Comparison of ENCODE assay signal across 8 cellular contexts in genomic region chr17:32349503-32349853, GRCh38. TPM values are rescaled to one million over a fixed set of nuclear protein-coding genes. Genes with fewer than 3 reads are reported as not detected.
DNase-seq lines count a peak whose midpoint lies in the region; ATAC-seq, FAIRE-seq and TF ChIP-seq lines count a peak whose summit lies in the region.

No MANE protein-coding gene starts in this region.

- TF ChIP-seq CTCF in LNCaP clone FGC (IDR thresholded peaks at IDR 0.05; ENCODE audit: control insufficient read depth, extremely low read depth, insufficient read depth), result no peak
- TF ChIP-seq CTCF in keratinocyte (optimal IDR thresholded peaks at IDR 0.05 in 1 of 3, IDR thresholded peaks at IDR 0.05 in 1 of 3, conservative IDR thresholded peaks at IDR 0.05 in 1 of 3; ENCODE audit: extremely low read depth in 1 of 3, insufficient read depth in 2 of 3, low read length in 3 of 3), result no peak
- TF ChIP-seq CTCF in GM13976 (IDR thresholded peaks at IDR 0.05; ENCODE audit: borderline replicate concordance, control extremely low read depth, extremely low read depth, insufficient read depth, missing control alignments), result no peak

- DNase-seq in LNCaP clone FGC (ENCODE audit: low read depth) (no peak), astrocyte of the hippocampus (ENCODE audit: low read depth, low spot score) (peak; percentile 32), keratinocyte (ENCODE audit: low read depth, low spot score) (no peak), GM13976 (ENCODE audit: low spot score) (no peak)
- peak in 1 of 2 donors; percentile 8 for DNase-seq in stimulated activated naive CD8-positive, alpha-beta T cell treated with anti-CD3 and anti-CD28 coated beads, Interleukin-15, amount 100 ng/mL, for 72 hours

- no peak for ATAC-seq in stimulated activated naive CD8-positive, alpha-beta T cell treated with anti-CD3 and anti-CD28 coated beads, Interleukin-15, amount 100 ng/mL, for 72 hours
- ATAC-seq in HG02763 (IDR thresholded peaks at IDR 0.05; ENCODE audit: unreplicated experiment) (no peak), GM18870 (IDR thresholded peaks at IDR 0.05; ENCODE audit: unreplicated experiment) (no peak)

- no peaks in the 10 kb centered on the region for H3K27me3 ChIP-seq in keratinocyte (ENCODE audit: control insufficient read depth, extremely low read depth, insufficient read depth, low read length)

- H3K9me3 Mint-ChIP-seq in stimulated activated naive CD8-positive, alpha-beta T cell treated with anti-CD3 and anti-CD28 coated beads, Interleukin-15, amount 100 ng/mL, for 72 hours, result no peaks in the 10 kb centered on the region

- peaks cover 14% of the 10 kb centered on the region for H3K4me1 Mint-ChIP-seq in stimulated activated naive CD8-positive, alpha-beta T cell treated with anti-CD3 and anti-CD28 coated beads, Interleukin-15, amount 100 ng/mL, for 72 hours

- H3K4me3 Mint-ChIP-seq in stimulated activated naive CD8-positive, alpha-beta T cell treated with anti-CD3 and anti-CD28 coated beads, Interleukin-15, amount 100 ng/mL, for 72 hours, result peak overlapping the region; percentile 86 to 88

- peak overlapping the region; percentile 82 for H3K4me3 ChIP-seq in GM08714 (ENCODE audit: low read length)
- H3K4me3 ChIP-seq in LNCaP clone FGC (ENCODE audit: low read depth, low read length), result peak overlapping the region; percentile 99
- H3K4me3 ChIP-seq in keratinocyte (ENCODE audit: control insufficient read depth in 2 of 3, extremely low read depth in 1 of 3, insufficient read depth in 2 of 3, low read depth in 1 of 3, low read length in 3 of 3), result peak overlapping the region; percentile 72 to 100 (median 100)

- H3K27ac Mint-ChIP-seq in stimulated activated naive CD8-positive, alpha-beta T cell treated with anti-CD3 and anti-CD28 coated beads, Interleukin-15, amount 100 ng/mL, for 72 hours, result peak overlapping the region; percentile 98 to 99

- dilution Hi-C loops in keratinocyte (cut with MboI; ENCODE audit: extremely low pct_ligation_motif_present, low sequenced_read_pairs), result no loop called here

- H3K4me2 ChIP-seq in keratinocyte (ENCODE audit: control insufficient read depth, extremely low read depth, insufficient read depth, low read depth, low read length), result peak overlapping the region; percentile 90

- H3K79me2 ChIP-seq in keratinocyte (ENCODE audit: control insufficient read depth, insufficient read depth, low read length), result peaks cover 51% of the 10 kb centered on the region

- H3K27me3 Mint-ChIP-seq in stimulated activated naive CD8-positive, alpha-beta T cell treated with anti-CD3 and anti-CD28 coated beads, Interleukin-15, amount 100 ng/mL, for 72 hours, result no peaks in the 10 kb centered on the region

- peaks cover 22% of the 10 kb centered on the region for H4K20me1 ChIP-seq in keratinocyte (ENCODE audit: control insufficient read depth, extremely low read depth, insufficient read depth, low read length)

- peaks cover 17% of the 10 kb centered on the region for H3K4me1 ChIP-seq in keratinocyte (ENCODE audit: control insufficient read depth, extremely low read depth, insufficient read depth, low read length)

- H3K9me3 ChIP-seq in keratinocyte (ENCODE audit: control insufficient read depth, low read depth, low read length), result no peaks in the 10 kb centered on the region

- in situ Hi-C loops in GM13976 (cut with MboI; ENCODE audit: low sequenced_read_pairs, unreplicated experiment), result no loop called here

- peak overlapping the region; percentile 100 for H3K27ac ChIP-seq in keratinocyte (ENCODE audit: control insufficient read depth, insufficient read depth, low read length)

- peaks cover 9 to 12% of the 10 kb centered on the region in 2 experiments for H3K36me3 ChIP-seq in keratinocyte (ENCODE audit: control insufficient read depth in 2 of 2, extremely low read depth in 1 of 2, insufficient read depth in 2 of 2, low read length in 2 of 2)

- H3K9me1 ChIP-seq in keratinocyte (ENCODE audit: control insufficient read depth, extremely low read depth, insufficient read depth, low read length), result peaks cover 2% of the 10 kb centered on the region

- FAIRE-seq in keratinocyte (lab: Jason Lieb, UNC), result no peak

- H3K9ac ChIP-seq in keratinocyte (ENCODE audit: control insufficient read depth, extremely low read depth, insufficient read depth, low read length), result peak overlapping the region; percentile 100

- H2AFZ ChIP-seq in keratinocyte (ENCODE audit: control insufficient read depth, low read length), result peak overlapping the region; percentile 92

RNA-seq across cellular contexts. Expression of gene ZNF207, which starts 0.5 kb away (rescaled TPM):
- 158 to 232 TPM (median 172 TPM) in 3 replicates for polyA plus RNA-seq in keratinocyte
- 68.6 TPM for polyA plus RNA-seq in keratinocyte (2011; ENCODE audit: low read depth)
- polyA plus RNA-seq in keratinocyte (2011; cell fraction: cytosol; rRNA removed), result 141 and 227 TPM in 2 replicates
- 244 and 281 TPM in 2 replicates for polyA plus RNA-seq in keratinocyte (2011; cell fraction: nucleus; rRNA removed)
- polyA plus RNA-seq in keratinocyte (2012; ENCODE audit: low replicate concordance), result 129 and 131 TPM in 2 replicates
- polyA minus RNA-seq in keratinocyte, result 134 to 279 TPM (median 254 TPM) in 3 replicates
- 94.4 TPM for polyA minus RNA-seq in keratinocyte (2011; cell fraction: cytosol; rRNA and poly(A)+ RNA removed)
- polyA minus RNA-seq in keratinocyte (2011; cell fraction: nucleus; rRNA and poly(A)+ RNA removed), result 99.3 and 156 TPM in 2 replicates

RNA-seq across cellular contexts. Expression of gene C17orf75, which starts 7.5 kb away (rescaled TPM):
- 12.1 to 18.7 TPM (median 14.7 TPM) in 3 replicates for polyA plus RNA-seq in keratinocyte
- 6.1 TPM for polyA plus RNA-seq in keratinocyte (2011; ENCODE audit: low read depth)
- 11.5 and 18.1 TPM in 2 replicates for polyA plus RNA-seq in keratinocyte (2011; cell fraction: cytosol; rRNA removed)
- 17.7 and 20.6 TPM in 2 replicates for polyA plus RNA-seq in keratinocyte (2011; cell fraction: nucleus; rRNA removed)
- 15.2 and 16.2 TPM in 2 replicates for polyA plus RNA-seq in keratinocyte (2012; ENCODE audit: low replicate concordance)
- polyA minus RNA-seq in keratinocyte, result 1.8 to 10.0 TPM (median 7.6 TPM) in 3 replicates
- 6.1 TPM for polyA minus RNA-seq in keratinocyte (2011; cell fraction: cytosol; rRNA and poly(A)+ RNA removed)
- polyA minus RNA-seq in keratinocyte (2011; cell fraction: nucleus; rRNA and poly(A)+ RNA removed), result 4.1 and 4.8 TPM in 2 replicates
